In the genomic region with DNA sequence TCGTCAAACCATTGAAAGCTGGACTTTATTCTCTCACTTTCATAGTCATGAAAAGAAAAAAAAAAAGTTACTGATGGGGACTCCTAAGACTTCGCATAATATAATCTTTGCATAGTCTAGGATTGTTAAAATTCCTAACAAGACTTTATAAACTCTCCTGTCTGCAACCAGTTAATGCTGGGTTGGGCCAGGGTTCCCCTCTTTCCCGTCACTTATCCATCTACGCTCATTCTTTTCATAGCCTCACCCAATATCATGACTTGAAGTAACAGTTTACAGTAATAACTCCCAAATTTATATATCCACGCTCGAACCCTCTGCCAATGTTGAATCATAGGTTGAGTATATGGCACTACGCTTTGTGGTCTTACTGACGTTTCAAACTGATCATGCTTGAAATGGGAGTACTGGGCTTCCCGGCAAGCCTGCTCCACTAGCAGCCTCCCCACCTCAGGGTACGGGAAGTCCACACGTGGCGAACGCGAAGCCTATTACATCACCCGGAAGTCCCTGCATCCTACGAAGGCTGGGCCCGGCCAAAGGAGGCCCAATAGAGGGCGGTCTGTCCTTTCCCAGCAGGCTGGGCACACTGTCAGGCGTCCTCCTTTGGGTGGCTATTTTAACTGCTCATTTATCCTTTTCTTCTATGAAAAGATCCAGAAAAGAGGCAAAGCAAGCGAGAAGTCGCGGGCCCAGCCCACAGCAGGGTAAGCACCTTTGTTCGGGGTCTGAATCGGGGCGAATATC, we compare ENCODE assay signal across 1 cellular context.
TF ChIP-seq lines count a peak whose summit lies in the region.

No MANE protein-coding gene starts in this region.

TF ChIP-seq in HepG2, 621 proteins besides CTCF, POLR2A, EP300 and RAD21 (continued from another document and continues in another):
- TF ChIP-seq ZBTB33 (CRISPR knock-in tag; IDR thresholded peaks at IDR 0.05), result peak; percentile 59; the same call in 1 of the 2 replicates
- TF ChIP-seq, protein P1, sequence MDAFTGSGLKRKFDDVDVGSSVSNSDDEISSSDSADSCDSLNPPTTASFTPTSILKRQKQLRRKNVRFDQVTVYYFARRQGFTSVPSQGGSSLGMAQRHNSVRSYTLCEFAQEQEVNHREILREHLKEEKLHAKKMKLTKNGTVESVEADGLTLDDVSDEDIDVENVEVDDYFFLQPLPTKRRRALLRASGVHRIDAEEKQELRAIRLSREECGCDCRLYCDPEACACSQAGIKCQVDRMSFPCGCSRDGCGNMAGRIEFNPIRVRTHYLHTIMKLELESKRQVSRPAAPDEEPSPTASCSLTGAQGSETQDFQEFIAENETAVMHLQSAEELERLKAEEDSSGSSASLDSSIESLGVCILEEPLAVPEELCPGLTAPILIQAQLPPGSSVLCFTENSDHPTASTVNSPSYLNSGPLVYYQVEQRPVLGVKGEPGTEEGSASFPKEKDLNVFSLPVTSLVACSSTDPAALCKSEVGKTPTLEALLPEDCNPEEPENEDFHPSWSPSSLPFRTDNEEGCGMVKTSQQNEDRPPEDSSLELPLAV (CRISPR knock-in tag; conservative IDR thresholded peaks at IDR 0.05; ENCODE audit: low read depth), result no peak
- TF ChIP-seq MED1 (CRISPR knock-in tag; IDR thresholded peaks at IDR 0.05), result peak; percentile 88
- TF ChIP-seq ZNF124 (CRISPR knock-in tag; IDR thresholded peaks at IDR 0.05), result peak; percentile 37; the same call in 1 of the 2 replicates
- peak; percentile 90; the same call in 1 of the 2 replicates for TF ChIP-seq ZNF136 (CRISPR knock-in tag; IDR thresholded peaks at IDR 0.05; ENCODE audit: low read depth)
- TF ChIP-seq ZSCAN21 (CRISPR knock-in tag; IDR thresholded peaks at IDR 0.05; ENCODE audit: borderline replicate concordance), result peak; percentile 87
- no peak for TF ChIP-seq ARNT (IDR thresholded peaks at IDR 0.05)
- peak; percentile 47; the same call in 1 of the 2 replicates for TF ChIP-seq POLR2AphosphoS2 (IDR thresholded peaks at IDR 0.05; ENCODE audit: low read depth, low read length)
- TF ChIP-seq POLR2G (IDR thresholded peaks at IDR 0.05; ENCODE audit: low read depth, low read length), result peak; percentile 98
- TF ChIP-seq TMF1 (CRISPR knock-in tag; IDR thresholded peaks at IDR 0.05; ENCODE audit: low read depth), result no peak
- TF ChIP-seq SNAI1 (CRISPR knock-in tag; IDR thresholded peaks at IDR 0.05; ENCODE audit: borderline replicate concordance), result peak; percentile 65; the same call in 1 of the 2 replicates
- TF ChIP-seq GPBP1L1 (CRISPR knock-in tag; IDR thresholded peaks at IDR 0.05), result no peak
- TF ChIP-seq, protein P2, sequence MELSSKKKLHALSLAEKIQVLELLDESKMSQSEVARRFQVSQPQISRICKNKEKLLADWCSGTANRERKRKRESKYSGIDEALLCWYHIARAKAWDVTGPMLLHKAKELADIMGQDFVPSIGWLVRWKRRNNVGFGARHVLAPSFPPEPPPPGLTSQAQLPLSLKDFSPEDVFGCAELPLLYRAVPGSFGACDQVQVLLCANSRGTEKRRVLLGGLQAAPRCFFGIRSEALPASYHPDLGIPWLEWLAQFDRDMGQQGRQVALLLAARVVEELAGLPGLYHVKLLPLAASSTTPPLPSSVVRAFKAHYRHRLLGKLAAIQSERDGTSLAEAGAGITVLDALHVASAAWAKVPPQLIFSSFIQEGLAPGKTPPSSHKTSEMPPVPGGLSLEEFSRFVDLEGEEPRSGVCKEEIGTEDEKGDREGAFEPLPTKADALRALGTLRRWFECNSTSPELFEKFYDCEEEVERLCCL (CRISPR knock-in tag; IDR thresholded peaks at IDR 0.05; ENCODE audit: borderline replicate concordance), result peak; percentile 23; the same call in 1 of the 2 replicates
- no peak for TF ChIP-seq NFAT5 (CRISPR knock-in tag; IDR thresholded peaks at IDR 0.05)
- TF ChIP-seq, protein P3, sequence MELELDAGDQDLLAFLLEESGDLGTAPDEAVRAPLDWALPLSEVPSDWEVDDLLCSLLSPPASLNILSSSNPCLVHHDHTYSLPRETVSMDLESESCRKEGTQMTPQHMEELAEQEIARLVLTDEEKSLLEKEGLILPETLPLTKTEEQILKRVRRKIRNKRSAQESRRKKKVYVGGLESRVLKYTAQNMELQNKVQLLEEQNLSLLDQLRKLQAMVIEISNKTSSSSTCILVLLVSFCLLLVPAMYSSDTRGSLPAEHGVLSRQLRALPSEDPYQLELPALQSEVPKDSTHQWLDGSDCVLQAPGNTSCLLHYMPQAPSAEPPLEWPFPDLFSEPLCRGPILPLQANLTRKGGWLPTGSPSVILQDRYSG (CRISPR knock-in tag; IDR thresholded peaks at IDR 0.05), result 0 out of 2 replicates have a peak, but pooled peaks have one; percentile 79
- peak; percentile 34 for TF ChIP-seq ZNF430 (CRISPR knock-in tag; IDR thresholded peaks at IDR 0.05)
- peak; percentile 64; the same call in 1 of the 2 replicates for TF ChIP-seq ZKSCAN8 (CRISPR knock-in tag; IDR thresholded peaks at IDR 0.05; ENCODE audit: borderline replicate concordance)
- 0 out of 2 replicates have a peak, but pooled peaks have one; percentile 41 for TF ChIP-seq ISL2 (CRISPR knock-in tag; IDR thresholded peaks at IDR 0.05)
- peak; percentile 63; the same call in 1 of the 2 replicates for TF ChIP-seq ZNF775 (CRISPR knock-in tag; IDR thresholded peaks at IDR 0.05; ENCODE audit: borderline replicate concordance)
- no peak for TF ChIP-seq MIER2 (CRISPR knock-in tag; IDR thresholded peaks at IDR 0.05)
- peak; percentile 87 for TF ChIP-seq ZBTB43 (CRISPR knock-in tag; conservative IDR thresholded peaks at IDR 0.05)
- TF ChIP-seq DR1 (CRISPR knock-in tag; IDR thresholded peaks at IDR 0.05), result no peak
- TF ChIP-seq AGO1 (IDR thresholded peaks at IDR 0.05; ENCODE audit: low read depth, low read length, poor library complexity, severe bottlenecking), result no peak
- peak; percentile 77; the same call in 1 of the 2 replicates for TF ChIP-seq ARID2 (CRISPR knock-in tag; IDR thresholded peaks at IDR 0.05; ENCODE audit: borderline replicate concordance)
- TF ChIP-seq HNRNPL (IDR thresholded peaks at IDR 0.05; ENCODE audit: low read depth, low read length), result no peak
- TF ChIP-seq ZNF547 (CRISPR knock-in tag; IDR thresholded peaks at IDR 0.05), result peak; percentile 66; the same call in 1 of the 2 replicates
- TF ChIP-seq, protein P4, sequence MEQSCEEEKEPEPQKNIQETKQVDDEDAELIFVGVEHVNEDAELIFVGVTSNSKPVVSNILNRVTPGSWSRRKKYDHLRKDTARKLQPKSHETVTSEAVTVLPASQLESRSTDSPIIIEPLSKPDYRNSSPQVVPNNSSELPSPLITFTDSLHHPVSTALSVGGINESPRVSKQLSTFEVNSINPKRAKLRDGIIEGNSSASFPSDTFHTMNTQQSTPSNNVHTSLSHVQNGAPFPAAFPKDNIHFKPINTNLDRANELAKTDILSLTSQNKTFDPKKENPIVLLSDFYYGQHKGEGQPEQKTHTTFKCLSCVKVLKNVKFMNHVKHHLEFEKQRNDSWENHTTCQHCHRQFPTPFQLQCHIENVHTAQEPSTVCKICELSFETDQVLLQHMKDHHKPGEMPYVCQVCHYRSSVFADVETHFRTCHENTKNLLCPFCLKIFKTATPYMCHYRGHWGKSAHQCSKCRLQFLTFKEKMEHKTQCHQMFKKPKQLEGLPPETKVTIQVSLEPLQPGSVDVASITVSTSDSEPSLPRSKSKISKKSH (CRISPR knock-in tag; IDR thresholded peaks at IDR 0.05; ENCODE audit: borderline replicate concordance), result no peak; the same call in 1 of the 2 replicates
- peak; percentile 98 for TF ChIP-seq ELF1 (CRISPR knock-in tag; IDR thresholded peaks at IDR 0.05)
- no peak for TF ChIP-seq ZNF367 (CRISPR knock-in tag; IDR thresholded peaks at IDR 0.05; ENCODE audit: borderline replicate concordance)
- no peak for TF ChIP-seq ZFP36L2 (CRISPR knock-in tag; IDR thresholded peaks at IDR 0.05)
- TF ChIP-seq, protein P5, sequence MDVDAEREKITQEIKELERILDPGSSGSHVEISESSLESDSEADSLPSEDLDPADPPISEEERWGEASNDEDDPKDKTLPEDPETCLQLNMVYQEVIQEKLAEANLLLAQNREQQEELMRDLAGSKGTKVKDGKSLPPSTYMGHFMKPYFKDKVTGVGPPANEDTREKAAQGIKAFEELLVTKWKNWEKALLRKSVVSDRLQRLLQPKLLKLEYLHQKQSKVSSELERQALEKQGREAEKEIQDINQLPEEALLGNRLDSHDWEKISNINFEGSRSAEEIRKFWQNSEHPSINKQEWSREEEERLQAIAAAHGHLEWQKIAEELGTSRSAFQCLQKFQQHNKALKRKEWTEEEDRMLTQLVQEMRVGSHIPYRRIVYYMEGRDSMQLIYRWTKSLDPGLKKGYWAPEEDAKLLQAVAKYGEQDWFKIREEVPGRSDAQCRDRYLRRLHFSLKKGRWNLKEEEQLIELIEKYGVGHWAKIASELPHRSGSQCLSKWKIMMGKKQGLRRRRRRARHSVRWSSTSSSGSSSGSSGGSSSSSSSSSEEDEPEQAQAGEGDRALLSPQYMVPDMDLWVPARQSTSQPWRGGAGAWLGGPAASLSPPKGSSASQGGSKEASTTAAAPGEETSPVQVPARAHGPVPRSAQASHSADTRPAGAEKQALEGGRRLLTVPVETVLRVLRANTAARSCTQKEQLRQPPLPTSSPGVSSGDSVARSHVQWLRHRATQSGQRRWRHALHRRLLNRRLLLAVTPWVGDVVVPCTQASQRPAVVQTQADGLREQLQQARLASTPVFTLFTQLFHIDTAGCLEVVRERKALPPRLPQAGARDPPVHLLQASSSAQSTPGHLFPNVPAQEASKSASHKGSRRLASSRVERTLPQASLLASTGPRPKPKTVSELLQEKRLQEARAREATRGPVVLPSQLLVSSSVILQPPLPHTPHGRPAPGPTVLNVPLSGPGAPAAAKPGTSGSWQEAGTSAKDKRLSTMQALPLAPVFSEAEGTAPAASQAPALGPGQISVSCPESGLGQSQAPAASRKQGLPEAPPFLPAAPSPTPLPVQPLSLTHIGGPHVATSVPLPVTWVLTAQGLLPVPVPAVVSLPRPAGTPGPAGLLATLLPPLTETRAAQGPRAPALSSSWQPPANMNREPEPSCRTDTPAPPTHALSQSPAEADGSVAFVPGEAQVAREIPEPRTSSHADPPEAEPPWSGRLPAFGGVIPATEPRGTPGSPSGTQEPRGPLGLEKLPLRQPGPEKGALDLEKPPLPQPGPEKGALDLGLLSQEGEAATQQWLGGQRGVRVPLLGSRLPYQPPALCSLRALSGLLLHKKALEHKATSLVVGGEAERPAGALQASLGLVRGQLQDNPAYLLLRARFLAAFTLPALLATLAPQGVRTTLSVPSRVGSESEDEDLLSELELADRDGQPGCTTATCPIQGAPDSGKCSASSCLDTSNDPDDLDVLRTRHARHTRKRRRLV (CRISPR knock-in tag; IDR thresholded peaks at IDR 0.05), result no peak; the same call in 1 of the 2 replicates
